In the genomic region with DNA sequence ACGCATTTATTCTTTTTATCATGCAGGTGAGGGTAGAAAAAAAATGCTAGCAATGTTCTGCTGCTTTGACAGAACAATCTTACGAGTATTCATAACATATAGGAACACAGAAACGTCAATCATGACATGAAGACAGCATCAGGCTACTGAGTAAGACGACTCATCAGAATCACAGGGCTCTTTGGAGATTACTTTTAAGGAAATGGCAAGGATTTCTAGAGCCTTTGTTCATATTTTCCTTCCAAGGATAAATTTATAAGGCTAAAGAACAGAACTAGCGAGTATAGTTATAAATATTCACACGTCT, we compare ENCODE assay signal across 19 cellular contexts. TPM values are rescaled to one million over a fixed set of nuclear protein-coding genes. Genes with fewer than 3 reads are reported as not detected.
A peak's percentile ranks its signal among the peaks of the same experiment; 100 is the strongest.
DNase-seq lines count a peak whose midpoint lies in the region; ATAC-seq, FAIRE-seq and TF ChIP-seq lines count a peak whose summit lies in the region.
"Had no signal": no experiment of that assay in that cellular context is flagged by ENCODE, and none has a peak within 500 bp of the region (broad histone marks: within the 10 kb centered on the region; RNA-seq: fewer than 3 reads in every experiment).

No MANE protein-coding gene starts in this region.

- 73% methylated on average over 6 of the region's 6 CpGs for WGBS in A549 (ENCODE audit: missing lambda C conversion rate)
- 85 to 92% methylated on average over 2 to 4 of the region's 6 CpGs for WGBS in mesodermal cell (ENCODE audit: insufficient coverage in 2 of 2), 2 experiments

- H3K9me3 ChIP-seq in A549 (no peaks in the 10 kb centered on the region), HCT116 (ENCODE audit: control insufficient read depth in 1 of 2, insufficient read depth in 1 of 2, low read depth in 1 of 2, low read length in 2 of 2) (no peaks in the 10 kb centered on the region), astrocyte (ENCODE audit: insufficient read depth, low read depth, low read length) (peaks cover 4% of the 10 kb centered on the region), mesodermal cell (ENCODE audit: control insufficient read depth, low read length) (no peaks in the 10 kb centered on the region), upper lobe of right lung (no peaks in the 10 kb centered on the region)
- H3K9me3 ChIP-seq: BLaER1, MG63 had no signal

- CTCF ChIA-PET in A549 (lab: Yijun Ruan, JAX), result no interaction called here
- CTCF ChIA-PET in HCT116 (lab: Charles Lee), result no interaction called here

- H3K4me3 Mint-ChIP-seq in astrocyte (ENCODE audit: unreplicated experiment), result no peak overlapping the region
- H3K4me3 Mint-ChIP-seq: CD8-positive, alpha-beta memory T cell had no signal

- peak in 1 of 2 experiments; percentile 14 for DNase-seq in A549 (ENCODE audit: low read depth in 1 of 2, low spot score in 1 of 2)
- no peak for DNase-seq in HCT116 (ENCODE audit: low read depth, low spot score)
- DNase-seq in astrocyte (ENCODE audit: low read depth), result no peak
- no peak for DNase-seq in upper lobe of right lung
- no peak for DNase-seq in dermis blood vessel endothelial cell
- no peak for DNase-seq in T-helper 1 cell
- DNase-seq: CD8-positive, alpha-beta memory T cell; GF-D8; H7; KG1; MG63; NCI-H1092; NCI-H1694; NCI-H226; NCI-H526 had no signal

- RAD21 ChIA-PET in HCT116 (lab: Charles Lee; ENCODE audit: low non-redundant PET in 1 of 2, low total read pairs in 2 of 2, uncharacterized antibody in 2 of 2, unreplicated experiment in 2 of 2), result no interaction called here

- no peaks in the 10 kb centered on the region for H3K36me3 ChIP-seq in HCT116 (ENCODE audit: control insufficient read depth in 1 of 2, insufficient read depth in 2 of 2, low read length in 2 of 2)
- H3K36me3 ChIP-seq in astrocyte (ENCODE audit: insufficient read depth, low read length), result no peaks in the 10 kb centered on the region
- no peaks in the 10 kb centered on the region for H3K36me3 ChIP-seq in mesodermal cell (ENCODE audit: control insufficient read depth, insufficient read depth, low read length)
- no peaks in the 10 kb centered on the region for H3K36me3 ChIP-seq in upper lobe of right lung
- H3K36me3 ChIP-seq: BLaER1, MG63 had no signal

- H3K36me3 Mint-ChIP-seq in astrocyte (ENCODE audit: low read depth, unreplicated experiment), result no peaks in the 10 kb centered on the region

- peak overlapping the region; percentile 41 for H3K27ac Mint-ChIP-seq in astrocyte (ENCODE audit: unreplicated experiment)

- intact Hi-C loops in HCT116 (cut with micrococcal nuclease), result no loop called here
- intact Hi-C loops in upper lobe of right lung (cut with DNase I), result no loop called here

- H3K4me1 ChIP-seq in A549, result peaks cover 15% of the 10 kb centered on the region
- H3K4me1 ChIP-seq in HCT116 (ENCODE audit: control insufficient read depth in 1 of 2, insufficient read depth in 2 of 2, low read length in 2 of 2), result peaks cover 0 to 19% of the 10 kb centered on the region in 2 experiments; a peak in 3 of 4 replicates
- H3K4me1 ChIP-seq in astrocyte (ENCODE audit: insufficient read depth, low read length), result no peaks in the 10 kb centered on the region
- peaks cover 9% of the 10 kb centered on the region for H3K4me1 ChIP-seq in mesodermal cell (ENCODE audit: control insufficient read depth, insufficient read depth, low read length, poor library complexity, severe bottlenecking)
- no peaks in the 10 kb centered on the region for H3K4me1 ChIP-seq in upper lobe of right lung
- H3K4me1 ChIP-seq: BLaER1 had no signal

- POLR2A ChIA-PET in A549 (lab: Yijun Ruan, JAX) (interaction anchor here (1.9 kb wide), 1 partner anchor 186 kb away, joined by 7 read pairs; no protein-coding TSS in a partner anchor), HCT116 (lab: Charles Lee) (no interaction called here)

- H3K27me3 Mint-ChIP-seq in astrocyte (ENCODE audit: low read depth, unreplicated experiment), result no peaks in the 10 kb centered on the region

- peak overlapping the region; percentile 75 to 84 for H3K27ac ChIP-seq in A549
- peak overlapping the region; percentile 44; the same call in 1 of the 2 replicates for H3K27ac ChIP-seq in HCT116 (ENCODE audit: low read depth, low read length)
- no peak overlapping the region for H3K27ac ChIP-seq in astrocyte (ENCODE audit: low read depth, low read length)
- H3K27ac ChIP-seq in mesodermal cell (ENCODE audit: low read depth, low read length, severe bottlenecking), result peak overlapping the region; percentile 77
- H3K27ac ChIP-seq in upper lobe of right lung, result no peak overlapping the region
- H3K27ac ChIP-seq: BLaER1, RWPE1 had no signal

- H3K79me2 ChIP-seq in HCT116 (ENCODE audit: insufficient read depth, low read length), result no peaks in the 10 kb centered on the region
- H3K79me2 ChIP-seq in astrocyte (ENCODE audit: insufficient read depth, low read length), result no peaks in the 10 kb centered on the region

- H3K4me3 ChIP-seq in A549, result no peak overlapping the region
- peak overlapping the region; percentile 37 to 54 for H3K4me3 ChIP-seq in HCT116 (replicated peaks in 1 of 2; ENCODE audit: low read depth in 1 of 2, low read length in 2 of 2)
- H3K4me3 ChIP-seq in astrocyte (ENCODE audit: insufficient read depth, low read depth, low read length), result no peak overlapping the region
- H3K4me3 ChIP-seq in mesodermal cell (ENCODE audit: extremely low read depth, insufficient read depth, low read length, poor library complexity, severe bottlenecking), result no peak overlapping the region
- no peak overlapping the region for H3K4me3 ChIP-seq in upper lobe of right lung
- H3K4me3 ChIP-seq: BLaER1, MG63 had no signal

- no peak for FAIRE-seq in A549 (lab: Jason Lieb, UNC)
- FAIRE-seq in astrocyte (lab: Jason Lieb, UNC), result no peak

- TF ChIP-seq RAD21 in A549 (conservative IDR thresholded peaks at IDR 0.05 in 1 of 2, IDR thresholded peaks at IDR 0.05 in 1 of 2), result no peak
- no peak for TF ChIP-seq RAD21 in HCT116 (IDR thresholded peaks at IDR 0.05; ENCODE audit: low read depth)

- no peaks in the 10 kb centered on the region for H3K27me3 ChIP-seq in HCT116 (ENCODE audit: insufficient read depth, low read length)
- no peaks in the 10 kb centered on the region for H3K27me3 ChIP-seq in astrocyte (ENCODE audit: insufficient read depth, low read length)
- H3K27me3 ChIP-seq in upper lobe of right lung, result peaks cover 16% of the 10 kb centered on the region
- H3K27me3 ChIP-seq: BLaER1, MG63 had no signal

- no peaks in the 10 kb centered on the region for H3K9me3 Mint-ChIP-seq in astrocyte (ENCODE audit: unreplicated experiment)
- H3K9me3 Mint-ChIP-seq: CD8-positive, alpha-beta memory T cell had no signal

- H3K9ac ChIP-seq in HCT116 (ENCODE audit: low read length) (peak overlapping the region; percentile 44), astrocyte (ENCODE audit: low read length) (no peak overlapping the region)
- H3K9ac ChIP-seq: BLaER1 had no signal

- TF ChIP-seq CTCF in A549 (IDR thresholded peaks at IDR 0.05), result no peak
- no peak for TF ChIP-seq CTCF in HCT116 (IDR thresholded peaks at IDR 0.05 in 2 of 3, conservative IDR thresholded peaks at IDR 0.05 in 1 of 3; ENCODE audit: borderline replicate concordance in 1 of 3, insufficient read depth in 1 of 3, low read depth in 2 of 3, low read length in 2 of 3)
- TF ChIP-seq CTCF in astrocyte (IDR thresholded peaks at IDR 0.05; ENCODE audit: insufficient read depth, low read depth, low read length), result no peak
- TF ChIP-seq CTCF in upper lobe of right lung (IDR thresholded peaks at IDR 0.05), result no peak

- no peaks in the 10 kb centered on the region for H3K9me2 ChIP-seq in HCT116 (ENCODE audit: insufficient read depth)

- H3K4me2 ChIP-seq in A549 (peak overlapping the region; percentile 80), HCT116 (ENCODE audit: low read length) (peak overlapping the region; percentile 73), astrocyte (ENCODE audit: low read length) (no peak overlapping the region)
- H3K4me2 ChIP-seq: BLaER1 had no signal

- ATAC-seq in A549 (peak in 1 of 2 experiments; percentile 48; a peak in 2 of 6 replicates), HCT116 (peak; percentile 58), upper lobe of right lung (no peak), GM18858 (IDR thresholded peaks at IDR 0.05; ENCODE audit: unreplicated experiment) (no peak)

- TF ChIP-seq EP300 in A549 (IDR thresholded peaks at IDR 0.05), result no peak

- BruUV-seq in HCT116 (replicated peaks; lab: Mats Ljungman, UMichigan), result no TSS peak

- H4K20me1 ChIP-seq in HCT116 (ENCODE audit: insufficient read depth), result no peaks in the 10 kb centered on the region
- H4K20me1 ChIP-seq in astrocyte (ENCODE audit: insufficient read depth, low read length), result no peaks in the 10 kb centered on the region
- H4K20me1 ChIP-seq: BLaER1 had no signal

- H3K4me1 Mint-ChIP-seq in astrocyte (ENCODE audit: low read depth, unreplicated experiment), result peaks cover 14% of the 10 kb centered on the region
- H3K4me1 Mint-ChIP-seq: CD8-positive, alpha-beta memory T cell had no signal

- H2AFZ ChIP-seq in HCT116 (ENCODE audit: low read depth, low read length, poor library complexity, severe bottlenecking), result peak overlapping the region; percentile 96
- H2AFZ ChIP-seq in astrocyte (ENCODE audit: low read depth, low read length), result no peak overlapping the region

- TF ChIP-seq POLR2A in A549 (IDR thresholded peaks at IDR 0.05; ENCODE audit: low read length) (no peak), HCT116 (IDR thresholded peaks at IDR 0.05; ENCODE audit: borderline replicate concordance, extremely low read depth, insufficient read depth, insufficient read length) (no peak)

TF ChIP-seq in A549, 52 proteins besides CTCF, POLR2A, EP300 and RAD21:
- TF ChIP-seq RARB (CRISPR knock-in tag; IDR thresholded peaks at IDR 0.05), result no peak

TF ChIP-seq in HCT116, 20 proteins besides CTCF, POLR2A, EP300 and RAD21 (continues in another document):
- no peak for TF ChIP-seq CBX3 (IDR thresholded peaks at IDR 0.05; ENCODE audit: low read depth)
- no peak for TF ChIP-seq CEBPB (IDR thresholded peaks at IDR 0.05; ENCODE audit: low read depth)
- no peak for TF ChIP-seq EZH2phosphoT487 (IDR thresholded peaks at IDR 0.05; ENCODE audit: borderline replicate concordance)
- no peak for TF ChIP-seq TCF7L2 (IDR thresholded peaks at IDR 0.05; ENCODE audit: borderline replicate concordance, extremely low read depth, insufficient read depth, insufficient read length)

RNA-seq across cellular contexts. Expression of a gene that starts 39.8 kb away (rescaled TPM):
- 29.8 and 34.2 TPM in 2 replicates for polyA plus RNA-seq in A549 (2011; rRNA removed)
- polyA plus RNA-seq in A549 (2012; cell fraction: cytosol; rRNA removed), result 13.5 and 13.8 TPM in 2 replicates
- polyA plus RNA-seq in A549 (2012; cell fraction: nucleus; rRNA removed), result 22.1 and 22.4 TPM in 2 replicates
- 17.6 to 19.3 TPM (median 19.2 TPM) in 3 replicates for polyA plus RNA-seq in A549 (2017; fragmentation: RNase III; extraction: RNeasy Plus Mini Kit Qiagen cat#74134 plus additional on column Dnase treatment)
- polyA minus RNA-seq in A549 (2011; rRNA and poly(A)+ RNA removed), result 20.9 and 28.3 TPM in 2 replicates
- total RNA-seq in HCT116 (2021; ENCODE audit: unreplicated experiment), result 17.9 TPM
- 14.4 and 18.2 TPM in 2 replicates for polyA plus RNA-seq in HCT116 (2012)
- total RNA-seq in astrocyte, result 66.8 and 67.1 TPM in 2 replicates
- 41.5 TPM for polyA plus RNA-seq in mesodermal cell (2013, experiment 1 of 2)
- 48.0 TPM for polyA plus RNA-seq in mesodermal cell (2013, experiment 2 of 2)
- 32.7 TPM for total RNA-seq in upper lobe of right lung
- 36.1 and 41.0 TPM in 2 replicates for total RNA-seq in dermis blood vessel endothelial cell

Comparison
In these comparisons a context has a peak if more than half of its experiments do, and no peak if none do; other contexts are left out.
1. H3K27ac ChIP-seq: peak in A549 (2 of 2), HCT116 (single experiment) and mesodermal cell (single experiment); none in astrocyte (single experiment) and upper lobe of right lung (single experiment).
2. H3K4me3 ChIP-seq: peak in HCT116 (2 of 2); none in A549 (single experiment), astrocyte (single experiment), mesodermal cell (single experiment) and upper lobe of right lung (single experiment).